In the genomic region with DNA sequence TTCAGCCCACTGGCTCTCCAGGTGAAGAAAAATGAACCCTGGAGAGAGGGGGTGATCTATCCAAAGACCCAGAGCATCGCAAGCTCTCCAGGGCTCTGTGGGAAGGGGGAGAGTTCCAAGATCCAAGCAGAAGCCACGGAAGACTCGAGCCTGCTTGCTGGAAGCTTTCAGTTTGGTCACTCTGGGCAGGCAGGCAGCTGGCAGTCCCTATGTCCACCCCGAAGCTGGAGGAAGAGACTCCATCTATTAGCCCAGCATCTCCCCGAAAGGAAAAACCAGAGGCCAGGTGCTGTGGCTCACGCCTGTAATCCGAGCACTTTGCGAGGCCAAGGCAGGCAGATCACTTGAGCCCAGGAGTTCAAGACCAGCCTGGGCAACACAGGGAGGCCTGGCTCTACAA, we compare ENCODE assay signal across 14 cellular contexts. TPM values are rescaled to one million over a fixed set of nuclear protein-coding genes. Genes with fewer than 3 reads are reported as not detected.
DNase-seq lines count a peak whose midpoint lies in the region; ATAC-seq, FAIRE-seq and TF ChIP-seq lines count a peak whose summit lies in the region.
"Had no signal": no experiment of that assay in that cellular context is flagged by ENCODE, and none has a peak within 500 bp of the region (broad histone marks: within the 10 kb centered on the region; RNA-seq: fewer than 3 reads in every experiment).

No MANE protein-coding gene starts in this region.

- H3K36me3 ChIP-seq in HepG2 (replicated peaks in 1 of 2; ENCODE audit: control insufficient read depth in 1 of 2, insufficient read depth in 2 of 2, low read length in 2 of 2) (no peaks in the 10 kb centered on the region), right lobe of liver (no peaks in the 10 kb centered on the region), sigmoid colon (no peaks in the 10 kb centered on the region)
- H3K36me3 ChIP-seq: colonic mucosa had no signal

- no peak overlapping the region for H3K4me3 Mint-ChIP-seq in glutamatergic neuron (ENCODE audit: unreplicated experiment)
- H3K4me3 Mint-ChIP-seq in activated naive CD8-positive, alpha-beta T cell treated with anti-CD3 and anti-CD28 coated beads, Interleukin-2, amount 50 U/mL, for 24 hours: no peak overlapping the region
- no peak overlapping the region for H3K4me3 Mint-ChIP-seq in CD4-positive, alpha-beta T cell
- H3K4me3 Mint-ChIP-seq: activated naive CD4-positive, alpha-beta T cell treated with anti-CD3 and anti-CD28 coated beads, Interleukin-2, amount 50 U/mL, for 24 hours had no signal

- DNase-seq in HepG2 (ENCODE audit: low spot score): no peak
- DNase-seq in right lobe of liver: no peak
- no peak for DNase-seq in glutamatergic neuron
- no peak for DNase-seq in sigmoid colon
- DNase-seq in activated naive CD8-positive, alpha-beta T cell treated with anti-CD3 and anti-CD28 coated beads, Interleukin-2, amount 50 U/mL, for 24 hours: no peak
- DNase-seq in NCI-H2196 (lab: John Stamatoyannopoulos, UW; ENCODE audit: unreplicated experiment): no peak
- no peak for DNase-seq in CD4-positive, alpha-beta T cell
- no peak for DNase-seq in cerebellar nuclear complex (lab: John Stamatoyannopoulos, UW)
- DNase-seq: activated CD8-positive, alpha-beta memory T cell treated with anti-CD3 and anti-CD28 coated beads, Interleukin-2, amount 50 U/mL, for 4 hours; colonic mucosa; DMS153; NCI-H345 had no signal

- POLR2A ChIA-PET in HepG2 (lab: Yijun Ruan, JAX): no interaction called here
- POLR2A ChIA-PET in CD4-positive, alpha-beta T cell (lab: Charles Lee): no interaction called here

- H3K4me2 ChIP-seq in HepG2 (ENCODE audit: low read depth, low read length): peak overlapping the region; percentile 27; the same call in 1 of the 2 replicates

- H3K9ac ChIP-seq in HepG2 (ENCODE audit: insufficient read depth, low read depth, low read length): no peak overlapping the region

- H4K20me1 ChIP-seq in HepG2 (ENCODE audit: insufficient read depth, low read length): no peaks in the 10 kb centered on the region

- ATAC-seq in HepG2: no peak
- ATAC-seq in right lobe of liver: no peak
- no peak for ATAC-seq in activated naive CD8-positive, alpha-beta T cell treated with anti-CD3 and anti-CD28 coated beads, Interleukin-2, amount 50 U/mL, for 24 hours
- ATAC-seq in CD4-positive, alpha-beta T cell (ENCODE audit: poor library complexity): no peak
- ATAC-seq: esophagus mucosa had no signal

- no peaks in the 10 kb centered on the region for H3K36me3 Mint-ChIP-seq in glutamatergic neuron (ENCODE audit: unreplicated experiment)
- H3K36me3 Mint-ChIP-seq in activated naive CD8-positive, alpha-beta T cell treated with anti-CD3 and anti-CD28 coated beads, Interleukin-2, amount 50 U/mL, for 24 hours (ENCODE audit: low read depth): no peaks in the 10 kb centered on the region
- no peaks in the 10 kb centered on the region for H3K36me3 Mint-ChIP-seq in CD4-positive, alpha-beta T cell (ENCODE audit: low read depth)
- H3K36me3 Mint-ChIP-seq: activated naive CD4-positive, alpha-beta T cell treated with anti-CD3 and anti-CD28 coated beads, Interleukin-2, amount 50 U/mL, for 24 hours had no signal

- 42% methylated on average over 5 of the region's 8 CpGs for whole genome bisulfite sequencing in HepG2 (ENCODE audit: low lambda C conversion rate)
- WGBS in right lobe of liver (ENCODE audit: insufficient coverage, low coverage, low lambda C conversion rate, missing lambda C conversion rate): 82% methylated on average over 5 of the region's 8 CpGs
- 83 to 86% methylated on average over 8 of the region's 8 CpGs for WGBS in sigmoid colon, 2 donors

- H3K9me3 ChIP-seq in HepG2 (ENCODE audit: low read length) (no peaks in the 10 kb centered on the region), right lobe of liver (no peaks in the 10 kb centered on the region), sigmoid colon (no peaks in the 10 kb centered on the region)
- no peaks in the 10 kb centered on the region for H3K9me3 ChIP-seq in CD4-positive, alpha-beta T cell (ENCODE audit: control insufficient read depth, low read length)
- H3K9me3 ChIP-seq: colonic mucosa had no signal

- intact Hi-C loops in HepG2 (cut with micrococcal nuclease; ENCODE audit: unreplicated experiment): no loop called here
- intact Hi-C loops in right lobe of liver (cut with DNase I): no loop called here
- intact Hi-C loops in sigmoid colon (cut with DNase I): no loop called here
- intact Hi-C loops in CD4-positive, alpha-beta T cell (cut with DNase I, micrococcal nuclease): no loop called here

- H3K4me3 ChIP-seq in HepG2 (replicated peaks in 1 of 3; ENCODE audit: insufficient read depth in 1 of 3, low read depth in 2 of 3, low read length in 3 of 3): no peak overlapping the region
- no peak overlapping the region for H3K4me3 ChIP-seq in right lobe of liver
- H3K4me3 ChIP-seq in sigmoid colon: no peak overlapping the region
- H3K4me3 ChIP-seq: colonic mucosa had no signal

- BruUV-seq in HepG2 (replicated peaks; lab: Mats Ljungman, UMichigan): no TSS peak

- TF ChIP-seq CTCF in HepG2 (CRISPR knock-in tag; IDR thresholded peaks at IDR 0.05) (no peak), right lobe of liver (IDR thresholded peaks at IDR 0.05) (no peak), glutamatergic neuron (IDR thresholded peaks at IDR 0.05; ENCODE audit: partially characterized antibody, unreplicated experiment) (no peak), sigmoid colon (IDR thresholded peaks at IDR 0.05) (no peak)
- TF ChIP-seq CTCF in CD4-positive, alpha-beta T cell (IDR thresholded peaks at IDR 0.05): no peak

- peaks cover 7% of the 10 kb centered on the region for H3K27me3 Mint-ChIP-seq in glutamatergic neuron (ENCODE audit: unreplicated experiment)
- H3K27me3 Mint-ChIP-seq in activated naive CD8-positive, alpha-beta T cell treated with anti-CD3 and anti-CD28 coated beads, Interleukin-2, amount 50 U/mL, for 24 hours: no peaks in the 10 kb centered on the region
- peaks cover 9% of the 10 kb centered on the region for H3K27me3 Mint-ChIP-seq in CD4-positive, alpha-beta T cell
- H3K27me3 Mint-ChIP-seq: activated naive CD4-positive, alpha-beta T cell treated with anti-CD3 and anti-CD28 coated beads, Interleukin-2, amount 50 U/mL, for 24 hours had no signal

- TF ChIP-seq POLR2A in HepG2 (IDR thresholded peaks at IDR 0.05; ENCODE audit: insufficient read depth in 1 of 2, low read depth in 2 of 2, low read length in 2 of 2) (no peak), right lobe of liver (IDR thresholded peaks at IDR 0.05) (no peak), sigmoid colon (IDR thresholded peaks at IDR 0.05) (no peak)

- H3K27ac Mint-ChIP-seq in glutamatergic neuron (ENCODE audit: unreplicated experiment): peak overlapping the region; percentile 87
- no peak overlapping the region for H3K27ac Mint-ChIP-seq in activated naive CD8-positive, alpha-beta T cell treated with anti-CD3 and anti-CD28 coated beads, Interleukin-2, amount 50 U/mL, for 24 hours
- no peak overlapping the region for H3K27ac Mint-ChIP-seq in CD4-positive, alpha-beta T cell
- H3K27ac Mint-ChIP-seq: activated naive CD4-positive, alpha-beta T cell treated with anti-CD3 and anti-CD28 coated beads, Interleukin-2, amount 50 U/mL, for 24 hours had no signal

- TF ChIP-seq RAD21 in HepG2 (CRISPR knock-in tag; IDR thresholded peaks at IDR 0.05): no peak

- no peak for TF ChIP-seq EP300 in HepG2 (IDR thresholded peaks at IDR 0.05; ENCODE audit: low read depth in 2 of 2, low read length in 2 of 2)
- TF ChIP-seq EP300 in HepG2 (CRISPR knock-in tag; IDR thresholded peaks at IDR 0.05; ENCODE audit: borderline replicate concordance): no peak
- TF ChIP-seq EP300 in sigmoid colon (IDR thresholded peaks at IDR 0.05): no peak

- peaks cover 36% of the 10 kb centered on the region for H3K4me1 Mint-ChIP-seq in glutamatergic neuron (ENCODE audit: low read depth, unreplicated experiment)
- H3K4me1 Mint-ChIP-seq in activated naive CD8-positive, alpha-beta T cell treated with anti-CD3 and anti-CD28 coated beads, Interleukin-2, amount 50 U/mL, for 24 hours: no peaks in the 10 kb centered on the region
- H3K4me1 Mint-ChIP-seq in CD4-positive, alpha-beta T cell (ENCODE audit: low read depth): no peaks in the 10 kb centered on the region
- H3K4me1 Mint-ChIP-seq: activated naive CD4-positive, alpha-beta T cell treated with anti-CD3 and anti-CD28 coated beads, Interleukin-2, amount 50 U/mL, for 24 hours had no signal

- in situ Hi-C loops in HepG2 (cut with HindIII; ENCODE audit: extremely low pct_ligation_motif_present, low pct_unique_long_range_greater_than_20kb): no loop called here

- no peak overlapping the region for H2AFZ ChIP-seq in HepG2 (ENCODE audit: low read length)

- FAIRE-seq in HepG2 (lab: Jason Lieb, UNC): no peak

- CTCF ChIA-PET in HepG2 (lab: Yijun Ruan, JAX; ENCODE audit: low intra/inter-chr PET ratio, low total read pairs): no interaction called here
- CTCF ChIA-PET in CD4-positive, alpha-beta T cell (lab: Charles Lee): no interaction called here

- H3K79me2 ChIP-seq in HepG2 (ENCODE audit: insufficient read depth, low read length): no peaks in the 10 kb centered on the region

- peaks cover 81% of the 10 kb centered on the region for H3K4me1 ChIP-seq in HepG2 (ENCODE audit: insufficient read depth, low read length)
- no peaks in the 10 kb centered on the region for H3K4me1 ChIP-seq in right lobe of liver
- peaks cover 0 to 41% (median 36%) of the 10 kb centered on the region in 4 donors for H3K4me1 ChIP-seq in sigmoid colon
- H3K4me1 ChIP-seq: colonic mucosa had no signal

- H3K9me3 Mint-ChIP-seq in glutamatergic neuron (ENCODE audit: unreplicated experiment): peaks cover 4% of the 10 kb centered on the region
- no peaks in the 10 kb centered on the region for H3K9me3 Mint-ChIP-seq in activated naive CD8-positive, alpha-beta T cell treated with anti-CD3 and anti-CD28 coated beads, Interleukin-2, amount 50 U/mL, for 24 hours
- no peaks in the 10 kb centered on the region for H3K9me3 Mint-ChIP-seq in CD4-positive, alpha-beta T cell
- H3K9me3 Mint-ChIP-seq: activated naive CD4-positive, alpha-beta T cell treated with anti-CD3 and anti-CD28 coated beads, Interleukin-2, amount 50 U/mL, for 24 hours had no signal

- H3K27ac ChIP-seq in HepG2 (ENCODE audit: extremely low read length, insufficient read depth, low read length) (no peak overlapping the region), right lobe of liver (no peak overlapping the region), sigmoid colon (peak overlapping the region; percentile 68 to 88 (median 74))
- H3K27ac ChIP-seq in CD4-positive, alpha-beta T cell (ENCODE audit: low read depth, low read length): no peak overlapping the region

- H3K27me3 ChIP-seq in HepG2 (ENCODE audit: control insufficient read depth in 1 of 2, insufficient read depth in 2 of 2, low read length in 2 of 2) (no peaks in the 10 kb centered on the region; a peak in 1 of 5 replicates), right lobe of liver (no peaks in the 10 kb centered on the region), sigmoid colon (no peaks in the 10 kb centered on the region)
- no peaks in the 10 kb centered on the region for H3K27me3 ChIP-seq in CD4-positive, alpha-beta T cell (ENCODE audit: control insufficient read depth, insufficient read depth, low read length)
- H3K27me3 ChIP-seq: colonic mucosa had no signal

RNA-seq across cellular contexts. Expression of gene SPARC, which starts 10.7 kb away (rescaled TPM):
- total RNA-seq in HepG2 (2016; rRNA removed; fragmentation: Illumina TruSeq; extraction: Trizol) (75.5 and 192 TPM in 2 replicates), right lobe of liver (100 to 1,000 TPM in 4 of 6 experiments, 10 to 100 TPM in 2; 62.2 to 277 (median 109) TPM), glutamatergic neuron (ENCODE audit: unreplicated experiment) (946 TPM), sigmoid colon (100 to 1,000 TPM; 168 to 821 (median 339) TPM)
- 9.1 and 9.9 TPM in 2 replicates for total RNA-seq in HepG2 (2016; cell fraction: cytosol; rRNA removed; fragmentation: Illumina TruSeq; extraction: Trizol; ENCODE audit: low read depth)
- 71.7 and 190 TPM in 2 replicates for total RNA-seq in HepG2 (2016; cell fraction: insoluble cytoplasmic fraction; rRNA removed; fragmentation: Illumina TruSeq; extraction: Trizol)
- 37.6 and 38.8 TPM in 2 replicates for total RNA-seq in HepG2 (2016; cell fraction: membrane; rRNA removed; fragmentation: Illumina TruSeq; extraction: Trizol)
- 149 and 175 TPM in 2 replicates for total RNA-seq in HepG2 (2016; cell fraction: nucleus; rRNA removed; fragmentation: Illumina TruSeq; extraction: Trizol)
- polyA plus RNA-seq in HepG2 (2011; rRNA removed) (65.0 and 76.7 TPM in 2 replicates), sigmoid colon (100 to 1,000 TPM in 1 of 3 donors, 10 to 100 TPM in 2; 47.6 to 272 (median 70.9) TPM)
- polyA plus RNA-seq in HepG2 (2011; cell fraction: cytosol; rRNA removed): 54.8 and 70.7 TPM in 2 replicates
- 37.4 and 43.1 TPM in 2 replicates for polyA plus RNA-seq in HepG2 (2011; cell fraction: nucleus; rRNA removed)
- polyA plus RNA-seq in HepG2 (2012): 35.8 and 37.1 TPM in 2 replicates
- 23.5 and 31.8 TPM in 2 replicates for polyA plus RNA-seq in HepG2 (2016; cell fraction: cytosol; fragmentation: Illumina TruSeq; extraction: Trizol; ENCODE audit: low read depth)
- polyA plus RNA-seq in HepG2 (2016; cell fraction: insoluble cytoplasmic fraction; fragmentation: Illumina TruSeq; extraction: Trizol; ENCODE audit: low read depth): 109 and 123 TPM in 2 replicates
- 43.6 and 45.2 TPM in 2 replicates for polyA plus RNA-seq in HepG2 (2016; cell fraction: membrane; fragmentation: Illumina TruSeq; extraction: Trizol; ENCODE audit: low read depth)
- polyA plus RNA-seq in HepG2 (2016; cell fraction: nucleus; fragmentation: Illumina TruSeq; extraction: Trizol; ENCODE audit: insufficient read depth, low read depth): 354 and 386 TPM in 2 replicates
- 64.6 TPM in 1 of 2 replicates, not detected in the other for polyA minus RNA-seq in HepG2 (2011; rRNA and poly(A)+ RNA removed; ENCODE audit: low replicate concordance)
- polyA minus RNA-seq in HepG2 (2011; cell fraction: cytosol; rRNA and poly(A)+ RNA removed): 30.4 and 42.5 TPM in 2 replicates
- 9.7 and 14.0 TPM in 2 replicates for polyA minus RNA-seq in HepG2 (2011; cell fraction: nucleus; rRNA and poly(A)+ RNA removed)
- total RNA-seq in CD4-positive, alpha-beta T cell: under 1 TPM; 0.78 to 0.80 TPM

Comparison
In these comparisons a context has a peak if more than half of its experiments do, and no peak if none do; other contexts are left out.
1. H3K27ac ChIP-seq: peak in sigmoid colon (4 of 4); none in HepG2 (single experiment), right lobe of liver (0 of 3) and CD4-positive, alpha-beta T cell (single experiment).
2. RNA of gene SPARC, which starts 10.7 kb away (total RNA-seq): 946 TPM in glutamatergic neuron (single experiment), 168 to 821 TPM in sigmoid colon, 9.1 to 192 TPM in HepG2 and 62.2 to 277 TPM in right lobe of liver; 0.78 to 0.80 TPM in CD4-positive, alpha-beta T cell; every median in the first group is over 4 times any median in the second.